27 cellular contexts compared by ENCODE assay signal in genomic region chr16:49499018-49499785, GRCh38.
DNase-seq lines count a peak whose midpoint lies in the region; TF ChIP-seq lines count a peak whose summit lies in the region.
"Had no signal": no experiment of that assay in that cellular context is flagged by ENCODE, and none has a peak within 500 bp of the region (broad histone marks: within the 10 kb centered on the region; RNA-seq: fewer than 3 reads in every experiment).

No MANE protein-coding gene starts in this region.

- no peak overlapping the region for H3K4me3 Mint-ChIP-seq in nephron
- H3K4me3 Mint-ChIP-seq: activated CD8-positive, alpha-beta T cell treated with anti-CD3 and anti-CD28 coated beads for 36 hours; activated naive CD4-positive, alpha-beta T cell treated with anti-CD3 and anti-CD28 coated beads, Interleukin-2, amount 10 ng/mL, durations not matched to agents 7 days and 5 days; CD8-positive, alpha-beta T cell; effector memory CD8-positive, alpha-beta T cell; naive thymus-derived CD4-positive, alpha-beta T cell; stimulated activated naive CD8-positive, alpha-beta T cell treated with anti-CD3 and anti-CD28 coated beads, Interleukin-15, Interleukin-2, amounts not matched to agents 100 ng/mL and 50 ng/mL, for 24 hours; T-helper 17 cell had no signal

- H3K4me1 Mint-ChIP-seq in nephron = peaks cover 40% of the 10 kb centered on the region
- H3K4me1 Mint-ChIP-seq: activated naive CD4-positive, alpha-beta T cell treated with anti-CD3 and anti-CD28 coated beads, Interleukin-2, amount 10 ng/mL, durations not matched to agents 7 days and 5 days had no signal

- no peaks in the 10 kb centered on the region for H3K9me3 Mint-ChIP-seq in nephron
- H3K9me3 Mint-ChIP-seq: activated CD8-positive, alpha-beta T cell treated with anti-CD3 and anti-CD28 coated beads for 36 hours; activated naive CD4-positive, alpha-beta T cell treated with anti-CD3 and anti-CD28 coated beads, Interleukin-2, amount 10 ng/mL, durations not matched to agents 7 days and 5 days; CD8-positive, alpha-beta T cell; effector memory CD8-positive, alpha-beta T cell; stimulated activated naive CD8-positive, alpha-beta T cell treated with anti-CD3 and anti-CD28 coated beads, Interleukin-15, Interleukin-2, amounts not matched to agents 100 ng/mL and 50 ng/mL, for 24 hours had no signal

- peak; percentile 49 for DNase-seq in Ammon's horn (ENCODE audit: low spot score)
- DNase-seq in DMS 273 treated with DMSO at 0.1 percent for 48 hours (lab: John Stamatoyannopoulos, UW) = peak; percentile 91
- no peak for DNase-seq in NCI-H1105 treated with DMSO at 0.1 percent for 48 hours (lab: John Stamatoyannopoulos, UW)
- DNase-seq in central memory CD4-positive, alpha-beta T cell = no peak
- no peak for DNase-seq in NK-92 treated with Interleukin-12 subunit alpha and Interleukin-12 subunit beta, amount 100 ng/mL, for 24 hours (lab: John Stamatoyannopoulos, UW)
- DNase-seq in RPMI8226 = no peak
- DNase-seq: activated CD8-positive, alpha-beta T cell treated with anti-CD3 and anti-CD28 coated beads for 36 hours; activated naive CD4-positive, alpha-beta T cell treated with anti-CD3 and anti-CD28 coated beads, Interleukin-2, amount 10 ng/mL, durations not matched to agents 7 days and 5 days; activated T-cell treated with anti-CD3 and anti-CD28 coated beads, Interleukin-2, amount 50 U/mL, for 1 hour; CD8-positive, alpha-beta T cell; DMS79; effector memory CD8-positive, alpha-beta T cell; esophagus squamous epithelium; H7; mesenchymal stem cell; naive thymus-derived CD4-positive, alpha-beta T cell; NCI-H2029 treated with DMSO at 0.1 percent for 48 hours; PC-9; stimulated activated CD4-positive, alpha-beta T cell treated with anti-CD3 and anti-CD28 coated beads, Interleukin-4, amount 100 ng/mL, for 1 hour; T-helper 17 cell had no signal

- TF ChIP-seq CTCF in VCaP (conservative IDR thresholded peaks at IDR 0.05) (no peak), nephron (IDR thresholded peaks at IDR 0.05; ENCODE audit: unreplicated experiment in 3 of 3) (no peak)

- peaks cover 8% of the 10 kb centered on the region for H3K27me3 Mint-ChIP-seq in nephron (ENCODE audit: low read depth)
- H3K27me3 Mint-ChIP-seq: activated CD8-positive, alpha-beta T cell treated with anti-CD3 and anti-CD28 coated beads for 36 hours; stimulated activated naive CD8-positive, alpha-beta T cell treated with anti-CD3 and anti-CD28 coated beads, Interleukin-15, Interleukin-2, amounts not matched to agents 100 ng/mL and 50 ng/mL, for 24 hours had no signal

- peaks cover 18% of the 10 kb centered on the region for H3K36me3 Mint-ChIP-seq in nephron (ENCODE audit: low read depth)
- H3K36me3 Mint-ChIP-seq: activated naive CD4-positive, alpha-beta T cell treated with anti-CD3 and anti-CD28 coated beads, Interleukin-2, amount 10 ng/mL, durations not matched to agents 7 days and 5 days; CD8-positive, alpha-beta T cell; naive thymus-derived CD4-positive, alpha-beta T cell had no signal

- peak overlapping the region in 2 of 3 experiments; percentile 40 to 41 for H3K27ac Mint-ChIP-seq in nephron
- H3K27ac Mint-ChIP-seq: activated CD8-positive, alpha-beta T cell treated with anti-CD3 and anti-CD28 coated beads for 36 hours; activated naive CD4-positive, alpha-beta T cell treated with anti-CD3 and anti-CD28 coated beads, Interleukin-2, amount 10 ng/mL, durations not matched to agents 7 days and 5 days; CD8-positive, alpha-beta T cell; effector memory CD8-positive, alpha-beta T cell; naive thymus-derived CD4-positive, alpha-beta T cell; stimulated activated naive CD8-positive, alpha-beta T cell treated with anti-CD3 and anti-CD28 coated beads, Interleukin-15, Interleukin-2, amounts not matched to agents 100 ng/mL and 50 ng/mL, for 24 hours; T-helper 17 cell had no signal

- peak overlapping the region; percentile 31; the same call in 1 of the 2 replicates for H3K27ac ChIP-seq in VCaP
- H3K27ac ChIP-seq: ascending aorta, esophagus squamous epithelium, PC-9, SJSA1, skin epidermis, upper lobe of left lung had no signal

Comparison
In these comparisons a context has a peak if more than half of its experiments do, and no peak if none do; other contexts are left out.
1. DNase-seq: peak in Ammon's horn (single experiment) and DMS 273 treated with DMSO at 0.1 percent for 48 hours (single experiment); none in NCI-H1105 treated with DMSO at 0.1 percent for 48 hours (single experiment), central memory CD4-positive, alpha-beta T cell (single experiment), NK-92 treated with Interleukin-12 subunit alpha and Interleukin-12 subunit beta, amount 100 ng/mL, for 24 hours (single experiment) and RPMI8226 (single experiment).